In the genomic region with DNA sequence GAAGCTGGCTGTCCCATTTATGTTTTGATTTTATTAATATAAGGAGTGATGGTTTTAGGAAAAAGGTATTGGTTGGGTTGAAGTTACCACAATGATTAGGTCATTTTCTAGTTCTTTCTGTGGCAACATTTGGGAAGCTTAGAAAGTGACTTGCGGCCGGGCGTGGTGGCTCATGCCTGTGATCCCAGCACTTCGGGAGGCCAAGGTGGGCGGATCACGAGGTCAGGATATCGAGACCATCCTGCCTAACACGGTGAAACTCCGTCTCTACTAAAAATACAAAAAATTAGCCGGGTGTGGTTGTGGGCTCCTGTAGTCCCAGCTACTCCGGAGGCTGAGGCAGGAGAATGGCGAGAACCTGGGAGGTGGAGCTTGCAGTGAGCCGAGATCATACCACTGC, we compare ENCODE assay signal across 5 cellular contexts. TPM values are rescaled to one million over a fixed set of nuclear protein-coding genes. Genes with fewer than 3 reads are reported as not detected.
DNase-seq lines count a peak whose midpoint lies in the region; ATAC-seq, FAIRE-seq and TF ChIP-seq lines count a peak whose summit lies in the region.
"Not testable (repeated sequence)": the region's sequence is repeated elsewhere in the genome, so short reads cannot be mapped to it uniquely, and the experiment has no call there.

No MANE protein-coding gene starts in this region.

- not testable (repeated sequence) for H3K27me3 ChIP-seq in astrocyte (ENCODE audit: insufficient read depth, low read length); right cardiac atrium (ENCODE audit: control insufficient read depth, insufficient read depth)

- not testable (repeated sequence) for H3K4me1 Mint-ChIP-seq in CD14-positive monocyte; astrocyte (ENCODE audit: low read depth, unreplicated experiment)
- H3K4me1 Mint-ChIP-seq in glutamatergic neuron (ENCODE audit: low read depth, unreplicated experiment) = peaks cover 11% of the 10 kb centered on the region

- FAIRE-seq in astrocyte (lab: Jason Lieb, UNC) = not testable (repeated sequence)

- H3K27me3 Mint-ChIP-seq in CD14-positive monocyte (ENCODE audit: low read depth in 3 of 3); astrocyte (ENCODE audit: low read depth, unreplicated experiment); glutamatergic neuron (ENCODE audit: unreplicated experiment): not testable (repeated sequence)

- not testable (repeated sequence) for TF ChIP-seq CTCF in CD14-positive monocyte (IDR thresholded peaks at IDR 0.05); astrocyte (IDR thresholded peaks at IDR 0.05; ENCODE audit: insufficient read depth, low read depth, low read length); glutamatergic neuron (IDR thresholded peaks at IDR 0.05; ENCODE audit: partially characterized antibody, unreplicated experiment)

- H3K9me3 ChIP-seq in astrocyte (ENCODE audit: insufficient read depth, low read depth, low read length); right cardiac atrium (ENCODE audit: control insufficient read depth, low read length): not testable (repeated sequence)

- H4K20me1 ChIP-seq in astrocyte (ENCODE audit: insufficient read depth, low read length) = peaks cover 51% of the 10 kb centered on the region

- H3K4me2 ChIP-seq in astrocyte (ENCODE audit: low read length) = not testable (repeated sequence)

- H3K27ac Mint-ChIP-seq in CD14-positive monocyte (peak overlapping the region in 1 of 7 donors; percentile 41), astrocyte (ENCODE audit: unreplicated experiment) (peak overlapping the region; percentile 36), glutamatergic neuron (ENCODE audit: unreplicated experiment) (peak overlapping the region; percentile 19)

- not testable (repeated sequence) for H3K4me1 ChIP-seq in astrocyte (ENCODE audit: insufficient read depth, low read length); right cardiac atrium (ENCODE audit: control insufficient read depth, insufficient read depth, low read length)

- intact Hi-C loops in CD14-positive monocyte (cut with micrococcal nuclease); right cardiac atrium (cut with DNase I): not testable (repeated sequence)
- intact Hi-C loops in posterior vena cava (cut with DNase I) = loop anchor here in 1 of 2 donors (5.0 kb wide), 1 partner anchor 34 kb away; no protein-coding TSS in a partner anchor

- DNase-seq in CD14-positive monocyte (ENCODE audit: low spot score) = peak; percentile 7
- not testable (repeated sequence) for DNase-seq in astrocyte (ENCODE audit: low read depth); glutamatergic neuron
- peak in 2 of 3 donors; percentile 19 to 38 for DNase-seq in right cardiac atrium
- peak; percentile 63 for DNase-seq in posterior vena cava (ENCODE audit: low spot score)

- not testable (repeated sequence) for H3K36me3 ChIP-seq in astrocyte (ENCODE audit: insufficient read depth, low read length)

- H3K27ac ChIP-seq in astrocyte (ENCODE audit: low read depth, low read length); right cardiac atrium (ENCODE audit: low read length): not testable (repeated sequence)

- H3K9me3 Mint-ChIP-seq in CD14-positive monocyte; astrocyte (ENCODE audit: unreplicated experiment); glutamatergic neuron (ENCODE audit: unreplicated experiment): not testable (repeated sequence)

- not testable (repeated sequence) for ATAC-seq in right cardiac atrium

- H3K79me2 ChIP-seq in astrocyte (ENCODE audit: insufficient read depth, low read length) = not testable (repeated sequence)

- H3K36me3 Mint-ChIP-seq in CD14-positive monocyte (peaks cover 46 to 68% of the 10 kb centered on the region in 2 donors), astrocyte (ENCODE audit: low read depth, unreplicated experiment) (peaks cover 22% of the 10 kb centered on the region)
- not testable (repeated sequence) for H3K36me3 Mint-ChIP-seq in glutamatergic neuron (ENCODE audit: unreplicated experiment)

- not testable (repeated sequence) for H3K9ac ChIP-seq in astrocyte (ENCODE audit: low read length)

- H3K4me3 Mint-ChIP-seq in CD14-positive monocyte; glutamatergic neuron (ENCODE audit: unreplicated experiment): not testable (repeated sequence)
- H3K4me3 Mint-ChIP-seq in astrocyte (ENCODE audit: unreplicated experiment) = peak overlapping the region; percentile 17

- 93% methylated on average over 13 of the region's 13 CpGs for WGBS in right cardiac atrium

- not testable (repeated sequence) for H3K4me3 ChIP-seq in astrocyte (ENCODE audit: insufficient read depth, low read depth, low read length); right cardiac atrium (ENCODE audit: low read length)

- H2AFZ ChIP-seq in astrocyte (ENCODE audit: low read depth, low read length) = not testable (repeated sequence)

RNA-seq across cellular contexts. Expression of a gene that starts 54.4 kb away (rescaled TPM):
- polyA plus RNA-seq in CD14-positive monocyte (10 to 100 TPM; 13.3 to 16.8 TPM), right cardiac atrium (25.7 TPM)
- total RNA-seq in astrocyte (45.6 and 54.6 TPM in 2 replicates), glutamatergic neuron (ENCODE audit: unreplicated experiment) (23.8 TPM), right cardiac atrium (10 to 100 TPM; 52.9 to 94.8 (median 55.1) TPM), posterior vena cava (10 to 100 TPM; 29.7 to 36.8 TPM)

RNA-seq across cellular contexts. Expression of a gene that starts 54.4 kb away (rescaled TPM):
- polyA plus RNA-seq in CD14-positive monocyte (1 to 10 TPM; 4.9 to 6.6 TPM), right cardiac atrium (7.6 TPM)
- total RNA-seq in astrocyte (12.2 and 18.0 TPM in 2 replicates), glutamatergic neuron (ENCODE audit: unreplicated experiment) (23.3 TPM), right cardiac atrium (10 to 100 TPM; 10.2 to 12.9 (median 12.5) TPM), posterior vena cava (10 to 100 TPM; 14.2 to 15.5 TPM)
